In the genomic region with DNA sequence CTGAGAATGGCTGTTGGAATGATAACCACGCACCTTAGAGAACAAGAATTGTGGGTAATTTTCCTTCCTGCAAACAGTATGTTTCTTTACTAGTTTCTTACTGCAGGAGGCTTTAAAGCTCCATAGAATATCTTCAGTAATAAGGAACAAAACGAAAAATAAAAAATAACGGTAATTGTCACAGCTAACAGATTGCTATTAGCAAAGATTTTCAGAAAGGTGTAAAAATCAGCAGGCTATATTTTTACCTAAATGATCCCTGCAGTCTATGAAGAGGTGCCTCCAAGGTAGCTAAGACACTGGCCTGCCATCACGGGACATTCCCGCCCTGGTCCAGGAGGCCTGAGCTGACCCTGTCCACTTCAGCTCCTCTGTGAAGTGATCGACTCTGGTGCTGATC, we compare ENCODE assay signal across 3 cellular contexts.
A peak's percentile ranks its signal among the peaks of the same experiment; 100 is the strongest.
DNase-seq lines count a peak whose midpoint lies in the region; ATAC-seq, FAIRE-seq and TF ChIP-seq lines count a peak whose summit lies in the region.
"Not testable (repeated sequence)": the region's sequence is repeated elsewhere in the genome, so short reads cannot be mapped to it uniquely, and the experiment has no call there.

No MANE protein-coding gene starts in this region.

- H3K4me2 ChIP-seq in A549, result not testable (repeated sequence)

- TF ChIP-seq POLR2A in A549 (IDR thresholded peaks at IDR 0.05; ENCODE audit: low read length), result not testable (repeated sequence)

- 15% methylated on average over 6 of the region's 6 CpGs for WGBS in A549 (ENCODE audit: missing lambda C conversion rate)

- TF ChIP-seq CTCF in A549 (IDR thresholded peaks at IDR 0.05), result not testable (repeated sequence)

- not testable (repeated sequence) for ATAC-seq in A549

- H3K27me3 Mint-ChIP-seq in activated CD4-positive, alpha-beta T cell treated with anti-CD3 and anti-CD28 coated beads, Interleukin-2, amount 10 ng/mL, durations not matched to agents 24 days and 14 days, result peaks cover 12% of the 10 kb centered on the region

- H3K36me3 Mint-ChIP-seq in activated CD4-positive, alpha-beta T cell treated with anti-CD3 and anti-CD28 coated beads, Interleukin-2, amount 10 ng/mL, durations not matched to agents 24 days and 14 days (ENCODE audit: low read depth), result not testable (repeated sequence)

- H3K4me3 Mint-ChIP-seq in activated CD4-positive, alpha-beta T cell treated with anti-CD3 and anti-CD28 coated beads, Interleukin-2, amount 10 ng/mL, durations not matched to agents 24 days and 14 days, result not testable (repeated sequence)

- H3K4me3 ChIP-seq in A549, result not testable (repeated sequence)

- intact Hi-C loops in activated CD4-positive, alpha-beta T cell treated with anti-CD3 and anti-CD28 coated beads, Interleukin-2, amount 10 ng/mL, durations not matched to agents 24 days and 14 days (cut with micrococcal nuclease), result not testable (repeated sequence)

- H3K4me1 Mint-ChIP-seq in activated CD4-positive, alpha-beta T cell treated with anti-CD3 and anti-CD28 coated beads, Interleukin-2, amount 10 ng/mL, durations not matched to agents 24 days and 14 days, result not testable (repeated sequence)

- not testable (repeated sequence) for H3K9me3 Mint-ChIP-seq in activated CD4-positive, alpha-beta T cell treated with anti-CD3 and anti-CD28 coated beads, Interleukin-2, amount 10 ng/mL, durations not matched to agents 24 days and 14 days

- not testable (repeated sequence) for TF ChIP-seq RAD21 in A549 (conservative IDR thresholded peaks at IDR 0.05 in 1 of 2, IDR thresholded peaks at IDR 0.05 in 1 of 2)

- not testable (repeated sequence) for H3K27ac ChIP-seq in A549

- not testable (repeated sequence) for H3K4me1 ChIP-seq in A549

- not testable (repeated sequence) for TF ChIP-seq EP300 in A549 (IDR thresholded peaks at IDR 0.05)

- not testable (repeated sequence) for H3K27ac Mint-ChIP-seq in activated CD4-positive, alpha-beta T cell treated with anti-CD3 and anti-CD28 coated beads, Interleukin-2, amount 10 ng/mL, durations not matched to agents 24 days and 14 days

- not testable (repeated sequence) for DNase-seq in A549 (ENCODE audit: low read depth in 1 of 2, low spot score in 1 of 2)
- peak; percentile 16 for DNase-seq in activated CD4-positive, alpha-beta T cell treated with anti-CD3 and anti-CD28 coated beads, Interleukin-2, amount 10 ng/mL, durations not matched to agents 24 days and 14 days
- peak; percentile 1 for DNase-seq in dedifferentiated amniotic fluid mesenchymal stem cell (ENCODE audit: extremely low spot score)

- CTCF ChIA-PET in A549 (lab: Yijun Ruan, JAX), result not testable (repeated sequence)

- POLR2A ChIA-PET in A549 (lab: Yijun Ruan, JAX), result not testable (repeated sequence)

- FAIRE-seq in A549 (lab: Jason Lieb, UNC), result not testable (repeated sequence)

- H3K9me3 ChIP-seq in A549, result not testable (repeated sequence)

TF ChIP-seq in A549, 52 proteins besides CTCF, POLR2A, EP300 and RAD21:
- peak; percentile 93; the same call in 1 of the 2 replicates for TF ChIP-seq CBX8 (IDR thresholded peaks at IDR 0.05)
- TF ChIP-seq RNF2 (IDR thresholded peaks at IDR 0.05; ENCODE audit: borderline replicate concordance, low read depth), result peak; percentile 87; the same call in 1 of the 2 replicates
